1 cellular context compared by ENCODE assay signal in genomic region chr20:266604-267562, GRCh38.
TF ChIP-seq lines count a peak whose summit lies in the region.

No MANE protein-coding gene starts in this region.

TF ChIP-seq in HepG2, 621 proteins besides CTCF, POLR2A, EP300 and RAD21 (continued from another document and continues in another):
- TF ChIP-seq AHDC1 (CRISPR knock-in tag; IDR thresholded peaks at IDR 0.05; ENCODE audit: borderline replicate concordance) (peak; percentile 71), XRCC5 (optimal IDR thresholded peaks at IDR 0.05; ENCODE audit: low read length) (peak; percentile 99), ZBTB40 (IDR thresholded peaks at IDR 0.05) (no peak), ZBTB40 (CRISPR knock-in tag; IDR thresholded peaks at IDR 0.05) (peak; percentile 93), ZNF333 (CRISPR knock-in tag; IDR thresholded peaks at IDR 0.05; ENCODE audit: borderline replicate concordance) (peak; percentile 85), NCOA1 (CRISPR knock-in tag; IDR thresholded peaks at IDR 0.05) (no peak), CREM (IDR thresholded peaks at IDR 0.05) (no peak; the same call in 1 of the 2 replicates), CREM (CRISPR knock-in tag; IDR thresholded peaks at IDR 0.05) (no peak), SIX4 (CRISPR knock-in tag; IDR thresholded peaks at IDR 0.05) (peak; percentile 71; the same call in 1 of the 2 replicates), TP53 (CRISPR knock-in tag; conservative IDR thresholded peaks at IDR 0.05) (peak; percentile 58; the same call in 1 of the 2 replicates), KMT2A (CRISPR knock-in tag; IDR thresholded peaks at IDR 0.05) (peak; percentile 84), ZNF326 (CRISPR knock-in tag; IDR thresholded peaks at IDR 0.05; ENCODE audit: borderline replicate concordance) (0 out of 2 replicates have a peak, but pooled peaks have one; percentile 48), ZXDC (CRISPR knock-in tag; IDR thresholded peaks at IDR 0.05) (peak; percentile 92), ZNF800 (CRISPR knock-in tag; IDR thresholded peaks at IDR 0.05) (peak; percentile 99), HNF4A (CRISPR knock-in tag; IDR thresholded peaks at IDR 0.05) (peak; percentile 65), ZSCAN9 (CRISPR knock-in tag; IDR thresholded peaks at IDR 0.05; ENCODE audit: borderline replicate concordance) (peak; percentile 75; the same call in 1 of the 2 replicates), ZNF703 (CRISPR knock-in tag; IDR thresholded peaks at IDR 0.05; ENCODE audit: borderline replicate concordance) (peak; percentile 94), ZNF124 (CRISPR knock-in tag; IDR thresholded peaks at IDR 0.05) (peak; percentile 97), ZNF7 (CRISPR knock-in tag; IDR thresholded peaks at IDR 0.05) (peak; percentile 52; the same call in 1 of the 2 replicates), HMGXB3 (CRISPR knock-in tag; IDR thresholded peaks at IDR 0.05; ENCODE audit: borderline replicate concordance) (peak; percentile 89; the same call in 1 of the 2 replicates), RORA (CRISPR knock-in tag; IDR thresholded peaks at IDR 0.05) (no peak), POGK (CRISPR knock-in tag; conservative IDR thresholded peaks at IDR 0.05) (peak; percentile 94)
